Comparison of ENCODE assay signal across 1 cellular context in the genomic region with DNA sequence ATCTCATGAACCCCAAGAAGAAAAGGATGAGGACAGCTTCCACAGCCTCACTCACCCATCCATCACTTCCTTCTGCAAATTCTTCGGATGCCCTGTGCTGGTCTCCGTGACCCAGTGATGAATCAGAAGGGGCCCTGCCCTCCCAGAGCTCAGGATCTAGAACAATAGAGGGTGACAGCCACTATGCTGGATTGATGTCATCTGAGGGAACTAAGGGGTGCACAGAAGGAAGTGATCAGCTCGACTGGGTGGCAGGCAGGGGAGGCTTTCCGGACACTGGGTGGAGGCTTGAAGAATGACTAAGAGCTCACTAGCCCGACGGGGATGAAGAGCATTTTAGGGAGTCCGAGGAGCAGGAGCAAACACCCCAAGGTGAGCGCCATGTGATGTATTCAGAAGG.
TF ChIP-seq lines count a peak whose summit lies in the region.

No MANE protein-coding gene starts in this region.

TF ChIP-seq in H1, 55 proteins besides CTCF, POLR2A, EP300 and RAD21:
- TF ChIP-seq BRCA1 (IDR thresholded peaks at IDR 0.05; ENCODE audit: low read depth, low read length): no peak
- TF ChIP-seq PHF8 (conservative IDR thresholded peaks at IDR 0.05; ENCODE audit: low read depth, low read length): no peak
- no peak for TF ChIP-seq SIRT6 (IDR thresholded peaks at IDR 0.05; ENCODE audit: low read length)
- no peak for TF ChIP-seq JUND (IDR thresholded peaks at IDR 0.05; ENCODE audit: low read length)
- no peak for TF ChIP-seq TCF12 (IDR thresholded peaks at IDR 0.05; ENCODE audit: low read depth, low read length)
- TF ChIP-seq GTF2F1 (IDR thresholded peaks at IDR 0.05; ENCODE audit: borderline replicate concordance, low read depth, low read length): no peak
- no peak for TF ChIP-seq EZH2 (IDR thresholded peaks at IDR 0.05; ENCODE audit: low read depth, low read length, severe bottlenecking)
- TF ChIP-seq MAFK (IDR thresholded peaks at IDR 0.05; ENCODE audit: low read depth, low read length): no peak
- TF ChIP-seq CHD2 (IDR thresholded peaks at IDR 0.05; ENCODE audit: low read length): no peak
- TF ChIP-seq, protein P1, sequence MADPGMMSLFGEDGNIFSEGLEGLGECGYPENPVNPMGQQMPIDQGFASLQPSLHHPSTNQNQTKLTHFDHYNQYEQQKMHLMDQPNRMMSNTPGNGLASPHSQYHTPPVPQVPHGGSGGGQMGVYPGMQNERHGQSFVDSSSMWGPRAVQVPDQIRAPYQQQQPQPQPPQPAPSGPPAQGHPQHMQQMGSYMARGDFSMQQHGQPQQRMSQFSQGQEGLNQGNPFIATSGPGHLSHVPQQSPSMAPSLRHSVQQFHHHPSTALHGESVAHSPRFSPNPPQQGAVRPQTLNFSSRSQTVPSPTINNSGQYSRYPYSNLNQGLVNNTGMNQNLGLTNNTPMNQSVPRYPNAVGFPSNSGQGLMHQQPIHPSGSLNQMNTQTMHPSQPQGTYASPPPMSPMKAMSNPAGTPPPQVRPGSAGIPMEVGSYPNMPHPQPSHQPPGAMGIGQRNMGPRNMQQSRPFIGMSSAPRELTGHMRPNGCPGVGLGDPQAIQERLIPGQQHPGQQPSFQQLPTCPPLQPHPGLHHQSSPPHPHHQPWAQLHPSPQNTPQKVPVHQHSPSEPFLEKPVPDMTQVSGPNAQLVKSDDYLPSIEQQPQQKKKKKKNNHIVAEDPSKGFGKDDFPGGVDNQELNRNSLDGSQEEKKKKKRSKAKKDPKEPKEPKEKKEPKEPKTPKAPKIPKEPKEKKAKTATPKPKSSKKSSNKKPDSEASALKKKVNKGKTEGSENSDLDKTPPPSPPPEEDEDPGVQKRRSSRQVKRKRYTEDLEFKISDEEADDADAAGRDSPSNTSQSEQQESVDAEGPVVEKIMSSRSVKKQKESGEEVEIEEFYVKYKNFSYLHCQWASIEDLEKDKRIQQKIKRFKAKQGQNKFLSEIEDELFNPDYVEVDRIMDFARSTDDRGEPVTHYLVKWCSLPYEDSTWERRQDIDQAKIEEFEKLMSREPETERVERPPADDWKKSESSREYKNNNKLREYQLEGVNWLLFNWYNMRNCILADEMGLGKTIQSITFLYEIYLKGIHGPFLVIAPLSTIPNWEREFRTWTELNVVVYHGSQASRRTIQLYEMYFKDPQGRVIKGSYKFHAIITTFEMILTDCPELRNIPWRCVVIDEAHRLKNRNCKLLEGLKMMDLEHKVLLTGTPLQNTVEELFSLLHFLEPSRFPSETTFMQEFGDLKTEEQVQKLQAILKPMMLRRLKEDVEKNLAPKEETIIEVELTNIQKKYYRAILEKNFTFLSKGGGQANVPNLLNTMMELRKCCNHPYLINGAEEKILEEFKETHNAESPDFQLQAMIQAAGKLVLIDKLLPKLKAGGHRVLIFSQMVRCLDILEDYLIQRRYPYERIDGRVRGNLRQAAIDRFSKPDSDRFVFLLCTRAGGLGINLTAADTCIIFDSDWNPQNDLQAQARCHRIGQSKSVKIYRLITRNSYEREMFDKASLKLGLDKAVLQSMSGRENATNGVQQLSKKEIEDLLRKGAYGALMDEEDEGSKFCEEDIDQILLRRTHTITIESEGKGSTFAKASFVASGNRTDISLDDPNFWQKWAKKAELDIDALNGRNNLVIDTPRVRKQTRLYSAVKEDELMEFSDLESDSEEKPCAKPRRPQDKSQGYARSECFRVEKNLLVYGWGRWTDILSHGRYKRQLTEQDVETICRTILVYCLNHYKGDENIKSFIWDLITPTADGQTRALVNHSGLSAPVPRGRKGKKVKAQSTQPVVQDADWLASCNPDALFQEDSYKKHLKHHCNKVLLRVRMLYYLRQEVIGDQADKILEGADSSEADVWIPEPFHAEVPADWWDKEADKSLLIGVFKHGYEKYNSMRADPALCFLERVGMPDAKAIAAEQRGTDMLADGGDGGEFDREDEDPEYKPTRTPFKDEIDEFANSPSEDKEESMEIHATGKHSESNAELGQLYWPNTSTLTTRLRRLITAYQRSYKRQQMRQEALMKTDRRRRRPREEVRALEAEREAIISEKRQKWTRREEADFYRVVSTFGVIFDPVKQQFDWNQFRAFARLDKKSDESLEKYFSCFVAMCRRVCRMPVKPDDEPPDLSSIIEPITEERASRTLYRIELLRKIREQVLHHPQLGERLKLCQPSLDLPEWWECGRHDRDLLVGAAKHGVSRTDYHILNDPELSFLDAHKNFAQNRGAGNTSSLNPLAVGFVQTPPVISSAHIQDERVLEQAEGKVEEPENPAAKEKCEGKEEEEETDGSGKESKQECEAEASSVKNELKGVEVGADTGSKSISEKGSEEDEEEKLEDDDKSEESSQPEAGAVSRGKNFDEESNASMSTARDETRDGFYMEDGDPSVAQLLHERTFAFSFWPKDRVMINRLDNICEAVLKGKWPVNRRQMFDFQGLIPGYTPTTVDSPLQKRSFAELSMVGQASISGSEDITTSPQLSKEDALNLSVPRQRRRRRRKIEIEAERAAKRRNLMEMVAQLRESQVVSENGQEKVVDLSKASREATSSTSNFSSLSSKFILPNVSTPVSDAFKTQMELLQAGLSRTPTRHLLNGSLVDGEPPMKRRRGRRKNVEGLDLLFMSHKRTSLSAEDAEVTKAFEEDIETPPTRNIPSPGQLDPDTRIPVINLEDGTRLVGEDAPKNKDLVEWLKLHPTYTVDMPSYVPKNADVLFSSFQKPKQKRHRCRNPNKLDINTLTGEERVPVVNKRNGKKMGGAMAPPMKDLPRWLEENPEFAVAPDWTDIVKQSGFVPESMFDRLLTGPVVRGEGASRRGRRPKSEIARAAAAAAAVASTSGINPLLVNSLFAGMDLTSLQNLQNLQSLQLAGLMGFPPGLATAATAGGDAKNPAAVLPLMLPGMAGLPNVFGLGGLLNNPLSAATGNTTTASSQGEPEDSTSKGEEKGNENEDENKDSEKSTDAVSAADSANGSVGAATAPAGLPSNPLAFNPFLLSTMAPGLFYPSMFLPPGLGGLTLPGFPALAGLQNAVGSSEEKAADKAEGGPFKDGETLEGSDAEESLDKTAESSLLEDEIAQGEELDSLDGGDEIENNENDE (IDR thresholded peaks at IDR 0.05; ENCODE audit: insufficient replicate concordance, low read length): no peak
- no peak for TF ChIP-seq USF2 (IDR thresholded peaks at IDR 0.05; ENCODE audit: low read length)
- no peak for TF ChIP-seq CHD1 (IDR thresholded peaks at IDR 0.05; ENCODE audit: low read depth, low read length)
- TF ChIP-seq KDM4A (IDR thresholded peaks at IDR 0.05; ENCODE audit: low read depth, low read length, severe bottlenecking): no peak
- TF ChIP-seq TAF7 (optimal IDR thresholded peaks at IDR 0.05; ENCODE audit: borderline replicate concordance, low read depth, low read length): no peak
- no peak for TF ChIP-seq RXRA (IDR thresholded peaks at IDR 0.05; ENCODE audit: insufficient read depth, low read depth, low read length)
- TF ChIP-seq CREB1 (IDR thresholded peaks at IDR 0.05): no peak
